In the genomic region with DNA sequence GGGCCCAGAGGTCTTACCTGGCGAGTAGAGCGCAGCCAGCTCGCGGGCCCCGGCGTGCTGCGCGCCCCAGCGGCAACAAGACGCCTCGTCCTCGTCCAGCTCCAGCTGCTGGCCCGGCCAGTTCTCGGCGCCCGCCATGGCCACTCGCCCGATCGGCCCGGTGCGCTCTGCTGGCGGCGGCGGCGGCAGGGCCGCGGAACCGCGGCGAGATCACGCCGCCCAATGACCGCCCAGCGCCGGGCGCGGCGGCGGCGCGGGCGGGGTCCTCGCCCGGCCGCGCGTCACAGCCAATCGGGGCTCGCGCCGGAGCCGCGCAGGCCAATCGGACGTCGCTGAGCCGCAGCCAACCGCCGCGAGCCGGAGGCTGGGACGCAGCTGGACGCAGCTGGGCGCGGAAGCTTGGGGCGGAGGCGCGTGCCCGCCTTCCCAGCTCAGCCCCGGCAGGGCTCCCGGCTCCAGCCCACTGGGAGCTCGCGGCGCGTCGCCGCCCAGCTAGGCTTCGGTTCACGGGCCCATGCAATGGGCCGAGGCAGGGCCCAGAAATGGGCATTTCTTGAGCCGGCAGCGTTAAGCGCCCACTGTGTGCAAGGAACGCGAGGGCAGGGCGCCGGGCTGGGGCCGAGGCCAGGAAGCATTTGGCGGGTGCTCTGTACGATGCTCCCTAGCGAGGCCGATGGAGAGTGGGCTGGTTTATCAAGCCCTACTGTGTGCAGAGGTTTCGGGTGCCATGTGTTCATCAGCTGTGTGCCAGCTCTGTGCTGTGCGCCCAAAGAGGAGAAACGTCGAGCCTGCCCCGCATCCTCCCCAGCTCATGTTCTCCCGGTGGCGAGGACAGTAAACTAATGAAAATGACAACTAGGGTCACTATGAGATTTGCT, we compare ENCODE assay signal across 1 cellular context.
TF ChIP-seq lines count a peak whose summit lies in the region.

A gene (minus strand): TSS at position 224 of the 878 bp plus-strand sequence. CDS start 86 bp downstream, at position 138.

TF ChIP-seq in HEK293, 187 proteins besides CTCF, POLR2A, EP300 and RAD21 (continued from another document and continues in another):
- TF ChIP-seq, protein P1, sequence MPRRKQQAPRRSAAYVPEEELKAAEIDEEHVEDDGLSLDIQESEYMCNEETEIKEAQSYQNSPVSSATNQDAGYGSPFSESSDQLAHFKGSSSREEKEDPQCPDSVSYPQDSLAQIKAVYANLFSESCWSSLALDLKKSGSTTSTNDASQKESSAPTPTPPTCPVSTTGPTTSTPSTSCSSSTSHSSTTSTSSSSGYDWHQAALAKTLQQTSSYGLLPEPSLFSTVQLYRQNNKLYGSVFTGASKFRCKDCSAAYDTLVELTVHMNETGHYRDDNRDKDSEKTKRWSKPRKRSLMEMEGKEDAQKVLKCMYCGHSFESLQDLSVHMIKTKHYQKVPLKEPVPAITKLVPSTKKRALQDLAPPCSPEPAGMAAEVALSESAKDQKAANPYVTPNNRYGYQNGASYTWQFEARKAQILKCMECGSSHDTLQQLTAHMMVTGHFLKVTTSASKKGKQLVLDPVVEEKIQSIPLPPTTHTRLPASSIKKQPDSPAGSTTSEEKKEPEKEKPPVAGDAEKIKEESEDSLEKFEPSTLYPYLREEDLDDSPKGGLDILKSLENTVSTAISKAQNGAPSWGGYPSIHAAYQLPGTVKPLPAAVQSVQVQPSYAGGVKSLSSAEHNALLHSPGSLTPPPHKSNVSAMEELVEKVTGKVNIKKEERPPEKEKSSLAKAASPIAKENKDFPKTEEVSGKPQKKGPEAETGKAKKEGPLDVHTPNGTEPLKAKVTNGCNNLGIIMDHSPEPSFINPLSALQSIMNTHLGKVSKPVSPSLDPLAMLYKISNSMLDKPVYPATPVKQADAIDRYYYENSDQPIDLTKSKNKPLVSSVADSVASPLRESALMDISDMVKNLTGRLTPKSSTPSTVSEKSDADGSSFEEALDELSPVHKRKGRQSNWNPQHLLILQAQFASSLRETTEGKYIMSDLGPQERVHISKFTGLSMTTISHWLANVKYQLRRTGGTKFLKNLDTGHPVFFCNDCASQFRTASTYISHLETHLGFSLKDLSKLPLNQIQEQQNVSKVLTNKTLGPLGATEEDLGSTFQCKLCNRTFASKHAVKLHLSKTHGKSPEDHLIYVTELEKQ (tag by site-specific recombination; IDR thresholded peaks at IDR 0.05; ENCODE audit: borderline replicate concordance) = no peak
- TF ChIP-seq ZNF133 (tag by site-specific recombination; IDR thresholded peaks at IDR 0.05) = no peak
- TF ChIP-seq, protein P2, sequence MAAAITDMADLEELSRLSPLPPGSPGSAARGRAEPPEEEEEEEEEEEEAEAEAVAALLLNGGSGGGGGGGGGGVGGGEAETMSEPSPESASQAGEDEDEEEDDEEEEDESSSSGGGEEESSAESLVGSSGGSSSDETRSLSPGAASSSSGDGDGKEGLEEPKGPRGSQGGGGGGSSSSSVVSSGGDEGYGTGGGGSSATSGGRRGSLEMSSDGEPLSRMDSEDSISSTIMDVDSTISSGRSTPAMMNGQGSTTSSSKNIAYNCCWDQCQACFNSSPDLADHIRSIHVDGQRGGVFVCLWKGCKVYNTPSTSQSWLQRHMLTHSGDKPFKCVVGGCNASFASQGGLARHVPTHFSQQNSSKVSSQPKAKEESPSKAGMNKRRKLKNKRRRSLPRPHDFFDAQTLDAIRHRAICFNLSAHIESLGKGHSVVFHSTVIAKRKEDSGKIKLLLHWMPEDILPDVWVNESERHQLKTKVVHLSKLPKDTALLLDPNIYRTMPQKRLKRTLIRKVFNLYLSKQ (tag by site-specific recombination; IDR thresholded peaks at IDR 0.05; ENCODE audit: borderline replicate concordance) = no peak
- TF ChIP-seq ZNF155 (tag by site-specific recombination; IDR thresholded peaks at IDR 0.05) = no peak
- TF ChIP-seq ZNF239 (tag by site-specific recombination; IDR thresholded peaks at IDR 0.05) = no peak
- no peak; the same call in 1 of the 2 replicates for TF ChIP-seq SP3 (tag by site-specific recombination; IDR thresholded peaks at IDR 0.05)
- TF ChIP-seq ZNF202 (tag by site-specific recombination; IDR thresholded peaks at IDR 0.05; ENCODE audit: borderline replicate concordance) = no peak
- TF ChIP-seq ZNF292 (tag by site-specific recombination; IDR thresholded peaks at IDR 0.05; ENCODE audit: borderline replicate concordance, low read depth) = no peak
- TF ChIP-seq ZNF768 (tag by site-specific recombination; IDR thresholded peaks at IDR 0.05) = no peak; the same call in 1 of the 2 replicates
- TF ChIP-seq FEZF1 (tag by site-specific recombination; IDR thresholded peaks at IDR 0.05) = no peak
- no peak for TF ChIP-seq ZNF558 (tag by site-specific recombination; IDR thresholded peaks at IDR 0.05)
- no peak for TF ChIP-seq ZNF37A (tag by site-specific recombination; IDR thresholded peaks at IDR 0.05)
- TF ChIP-seq, protein P3, sequence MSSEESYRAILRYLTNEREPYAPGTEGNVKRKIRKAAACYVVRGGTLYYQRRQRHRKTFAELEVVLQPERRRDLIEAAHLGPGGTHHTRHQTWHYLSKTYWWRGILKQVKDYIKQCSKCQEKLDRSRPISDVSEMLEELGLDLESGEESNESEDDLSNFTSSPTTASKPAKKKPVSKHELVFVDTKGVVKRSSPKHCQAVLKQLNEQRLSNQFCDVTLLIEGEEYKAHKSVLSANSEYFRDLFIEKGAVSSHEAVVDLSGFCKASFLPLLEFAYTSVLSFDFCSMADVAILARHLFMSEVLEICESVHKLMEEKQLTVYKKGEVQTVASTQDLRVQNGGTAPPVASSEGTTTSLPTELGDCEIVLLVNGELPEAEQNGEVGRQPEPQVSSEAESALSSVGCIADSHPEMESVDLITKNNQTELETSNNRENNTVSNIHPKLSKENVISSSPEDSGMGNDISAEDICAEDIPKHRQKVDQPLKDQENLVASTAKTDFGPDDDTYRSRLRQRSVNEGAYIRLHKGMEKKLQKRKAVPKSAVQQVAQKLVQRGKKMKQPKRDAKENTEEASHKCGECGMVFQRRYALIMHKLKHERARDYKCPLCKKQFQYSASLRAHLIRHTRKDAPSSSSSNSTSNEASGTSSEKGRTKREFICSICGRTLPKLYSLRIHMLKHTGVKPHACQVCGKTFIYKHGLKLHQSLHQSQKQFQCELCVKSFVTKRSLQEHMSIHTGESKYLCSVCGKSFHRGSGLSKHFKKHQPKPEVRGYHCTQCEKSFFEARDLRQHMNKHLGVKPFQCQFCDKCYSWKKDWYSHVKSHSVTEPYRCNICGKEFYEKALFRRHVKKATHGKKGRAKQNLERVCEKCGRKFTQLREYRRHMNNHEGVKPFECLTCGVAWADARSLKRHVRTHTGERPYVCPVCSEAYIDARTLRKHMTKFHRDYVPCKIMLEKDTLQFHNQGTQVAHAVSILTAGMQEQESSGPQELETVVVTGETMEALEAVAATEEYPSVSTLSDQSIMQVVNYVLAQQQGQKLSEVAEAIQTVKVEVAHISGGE (tag by site-specific recombination; conservative IDR thresholded peaks at IDR 0.05; ENCODE audit: low read depth) = no peak
- no peak for TF ChIP-seq KLF1 (tag by site-specific recombination; IDR thresholded peaks at IDR 0.05)
- no peak for TF ChIP-seq ZNF146 (tag by site-specific recombination; IDR thresholded peaks at IDR 0.05)
- no peak for TF ChIP-seq GLI2 (tag by site-specific recombination; IDR thresholded peaks at IDR 0.05; ENCODE audit: borderline replicate concordance, low read depth)
- TF ChIP-seq ZIC2 (tag by site-specific recombination; IDR thresholded peaks at IDR 0.05) = peak; percentile 68
- TF ChIP-seq, protein P4, sequence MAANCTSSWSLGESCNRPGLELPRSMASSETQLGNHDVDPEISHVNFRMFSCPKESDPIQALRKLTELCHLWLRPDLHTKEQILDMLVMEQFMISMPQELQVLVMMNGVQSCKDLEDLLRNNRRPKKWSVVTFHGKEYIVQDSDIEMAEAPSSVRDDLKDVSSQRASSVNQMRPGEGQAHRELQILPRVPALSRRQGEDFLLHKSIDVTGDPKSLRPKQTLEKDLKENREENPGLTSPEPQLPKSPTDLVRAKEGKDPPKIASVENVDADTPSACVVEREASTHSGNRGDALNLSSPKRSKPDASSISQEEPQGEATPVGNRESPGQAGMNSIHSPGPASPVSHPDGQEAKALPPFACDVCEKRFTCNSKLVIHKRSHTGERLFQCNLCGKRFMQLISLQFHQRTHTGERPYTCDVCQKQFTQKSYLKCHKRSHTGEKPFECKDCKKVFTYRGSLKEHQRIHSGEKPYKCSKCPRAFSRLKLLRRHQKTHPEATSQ (tag by site-specific recombination; IDR thresholded peaks at IDR 0.05) = peak; percentile 59; the same call in 1 of the 2 replicates
- TF ChIP-seq ZNF10 (tag by site-specific recombination; IDR thresholded peaks at IDR 0.05) = no peak
- TF ChIP-seq, protein P5, sequence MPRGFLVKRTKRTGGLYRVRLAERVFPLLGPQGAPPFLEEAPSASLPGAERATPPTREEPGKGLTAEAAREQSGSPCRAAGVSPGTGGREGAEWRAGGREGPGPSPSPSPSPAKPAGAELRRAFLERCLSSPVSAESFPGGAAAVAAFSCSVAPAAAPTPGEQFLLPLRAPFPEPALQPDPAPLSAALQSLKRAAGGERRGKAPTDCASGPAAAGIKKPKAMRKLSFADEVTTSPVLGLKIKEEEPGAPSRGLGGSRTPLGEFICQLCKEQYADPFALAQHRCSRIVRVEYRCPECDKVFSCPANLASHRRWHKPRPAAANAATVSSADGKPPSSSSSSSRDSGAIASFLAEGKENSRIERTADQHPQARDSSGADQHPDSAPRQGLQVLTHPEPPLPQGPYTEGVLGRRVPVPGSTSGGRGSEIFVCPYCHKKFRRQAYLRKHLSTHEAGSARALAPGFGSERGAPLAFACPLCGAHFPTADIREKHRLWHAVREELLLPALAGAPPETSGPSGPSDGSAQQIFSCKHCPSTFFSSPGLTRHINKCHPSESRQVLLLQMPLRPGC (tag by site-specific recombination; IDR thresholded peaks at IDR 0.05) = 0 out of 2 replicates have a peak, but pooled peaks have one; percentile 40
- peak; percentile 48 for TF ChIP-seq ZXDB (tag by site-specific recombination; IDR thresholded peaks at IDR 0.05)
- TF ChIP-seq ZFP41 (tag by site-specific recombination; IDR thresholded peaks at IDR 0.05; ENCODE audit: borderline replicate concordance) = no peak
- TF ChIP-seq SP7 (tag by site-specific recombination; IDR thresholded peaks at IDR 0.05) = peak; percentile 76
- TF ChIP-seq ZNF677 (tag by site-specific recombination; IDR thresholded peaks at IDR 0.05) = 0 out of 2 replicates have a peak, but pooled peaks have one; percentile 13
- no peak for TF ChIP-seq SALL2 (tag by site-specific recombination; IDR thresholded peaks at IDR 0.05; ENCODE audit: borderline replicate concordance)
- no peak for TF ChIP-seq ZNF24 (tag by site-specific recombination; IDR thresholded peaks at IDR 0.05)
- peak; percentile 61; the same call in 1 of the 2 replicates for TF ChIP-seq HOXC10 (CRISPR knock-in tag; IDR thresholded peaks at IDR 0.05)
- no peak for TF ChIP-seq TRIM28 (IDR thresholded peaks at IDR 0.05; ENCODE audit: borderline replicate concordance, low read length)
- no peak for TF ChIP-seq ZNF169 (tag by site-specific recombination; IDR thresholded peaks at IDR 0.05)
- TF ChIP-seq, protein P6, sequence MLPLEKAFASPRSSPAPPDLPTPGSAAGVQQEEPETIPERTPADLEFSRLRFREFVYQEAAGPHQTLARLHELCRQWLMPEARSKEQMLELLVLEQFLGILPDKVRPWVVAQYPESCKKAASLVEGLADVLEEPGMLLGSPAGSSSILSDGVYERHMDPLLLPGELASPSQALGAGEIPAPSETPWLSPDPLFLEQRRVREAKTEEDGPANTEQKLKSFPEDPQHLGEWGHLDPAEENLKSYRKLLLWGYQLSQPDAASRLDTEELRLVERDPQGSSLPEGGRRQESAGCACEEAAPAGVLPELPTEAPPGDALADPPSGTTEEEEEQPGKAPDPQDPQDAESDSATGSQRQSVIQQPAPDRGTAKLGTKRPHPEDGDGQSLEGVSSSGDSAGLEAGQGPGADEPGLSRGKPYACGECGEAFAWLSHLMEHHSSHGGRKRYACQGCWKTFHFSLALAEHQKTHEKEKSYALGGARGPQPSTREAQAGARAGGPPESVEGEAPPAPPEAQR (tag by site-specific recombination; IDR thresholded peaks at IDR 0.05) = no peak
- no peak for TF ChIP-seq ZNF549 (tag by site-specific recombination; IDR thresholded peaks at IDR 0.05)
- no peak for TF ChIP-seq ZNF777 (tag by site-specific recombination; IDR thresholded peaks at IDR 0.05; ENCODE audit: borderline replicate concordance)
- no peak for TF ChIP-seq RBAK (tag by site-specific recombination; IDR thresholded peaks at IDR 0.05)
- TF ChIP-seq, protein P7, sequence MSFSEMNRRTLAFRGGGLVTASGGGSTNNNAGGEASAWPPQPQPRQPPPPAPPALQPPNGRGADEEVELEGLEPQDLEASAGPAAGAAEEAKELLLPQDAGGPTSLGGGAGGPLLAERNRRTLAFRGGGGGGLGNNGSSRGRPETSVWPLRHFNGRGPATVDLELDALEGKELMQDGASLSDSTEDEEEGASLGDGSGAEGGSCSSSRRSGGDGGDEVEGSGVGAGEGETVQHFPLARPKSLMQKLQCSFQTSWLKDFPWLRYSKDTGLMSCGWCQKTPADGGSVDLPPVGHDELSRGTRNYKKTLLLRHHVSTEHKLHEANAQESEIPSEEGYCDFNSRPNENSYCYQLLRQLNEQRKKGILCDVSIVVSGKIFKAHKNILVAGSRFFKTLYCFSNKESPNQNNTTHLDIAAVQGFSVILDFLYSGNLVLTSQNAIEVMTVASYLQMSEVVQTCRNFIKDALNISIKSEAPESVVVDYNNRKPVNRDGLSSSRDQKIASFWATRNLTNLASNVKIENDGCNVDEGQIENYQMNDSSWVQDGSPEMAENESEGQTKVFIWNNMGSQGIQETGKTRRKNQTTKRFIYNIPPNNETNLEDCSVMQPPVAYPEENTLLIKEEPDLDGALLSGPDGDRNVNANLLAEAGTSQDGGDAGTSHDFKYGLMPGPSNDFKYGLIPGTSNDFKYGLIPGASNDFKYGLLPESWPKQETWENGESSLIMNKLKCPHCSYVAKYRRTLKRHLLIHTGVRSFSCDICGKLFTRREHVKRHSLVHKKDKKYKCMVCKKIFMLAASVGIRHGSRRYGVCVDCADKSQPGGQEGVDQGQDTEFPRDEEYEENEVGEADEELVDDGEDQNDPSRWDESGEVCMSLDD (tag by site-specific recombination; IDR thresholded peaks at IDR 0.05) = peak; percentile 73
- TF ChIP-seq ZNF423 (tag by site-specific recombination; IDR thresholded peaks at IDR 0.05) = no peak
- TF ChIP-seq, protein P8, sequence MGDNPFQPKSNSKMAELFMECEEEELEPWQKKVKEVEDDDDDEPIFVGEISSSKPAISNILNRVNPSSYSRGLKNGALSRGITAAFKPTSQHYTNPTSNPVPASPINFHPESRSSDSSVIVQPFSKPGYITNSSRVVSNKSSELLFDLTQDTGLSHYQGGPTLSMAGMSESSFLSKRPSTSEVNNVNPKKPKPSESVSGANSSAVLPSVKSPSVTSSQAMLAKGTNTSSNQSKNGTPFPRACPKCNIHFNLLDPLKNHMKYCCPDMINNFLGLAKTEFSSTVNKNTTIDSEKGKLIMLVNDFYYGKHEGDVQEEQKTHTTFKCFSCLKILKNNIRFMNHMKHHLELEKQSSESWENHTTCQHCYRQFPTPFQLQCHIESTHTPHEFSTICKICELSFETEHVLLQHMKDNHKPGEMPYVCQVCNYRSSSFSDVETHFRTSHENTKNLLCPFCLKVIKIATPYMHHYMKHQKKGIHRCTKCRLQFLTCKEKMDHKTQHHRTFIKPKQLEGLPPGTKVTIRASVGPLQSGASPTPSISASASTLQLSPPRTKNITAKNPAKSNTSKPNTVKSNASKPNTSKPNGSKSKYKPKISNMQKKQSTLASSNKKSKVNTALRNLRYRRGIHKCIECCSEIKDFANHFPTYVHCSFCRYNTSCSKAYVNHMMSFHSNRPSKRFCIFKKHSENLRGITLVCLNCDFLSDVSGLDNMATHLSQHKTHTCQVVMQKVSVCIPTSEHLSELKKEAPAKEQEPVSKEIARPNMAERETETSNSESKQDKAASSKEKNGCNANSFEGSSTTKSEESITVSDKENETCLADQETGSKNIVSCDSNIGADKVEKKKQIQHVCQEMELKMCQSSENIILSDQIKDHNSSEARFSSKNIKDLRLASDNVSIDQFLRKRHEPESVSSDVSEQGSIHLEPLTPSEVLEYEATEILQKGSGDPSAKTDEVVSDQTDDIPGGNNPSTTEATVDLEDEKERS (tag by site-specific recombination; IDR thresholded peaks at IDR 0.05) = no peak
- no peak for TF ChIP-seq ZNF416 (tag by site-specific recombination; IDR thresholded peaks at IDR 0.05)
